Comparison of ENCODE assay signal across 1 cellular context in the genomic region with DNA sequence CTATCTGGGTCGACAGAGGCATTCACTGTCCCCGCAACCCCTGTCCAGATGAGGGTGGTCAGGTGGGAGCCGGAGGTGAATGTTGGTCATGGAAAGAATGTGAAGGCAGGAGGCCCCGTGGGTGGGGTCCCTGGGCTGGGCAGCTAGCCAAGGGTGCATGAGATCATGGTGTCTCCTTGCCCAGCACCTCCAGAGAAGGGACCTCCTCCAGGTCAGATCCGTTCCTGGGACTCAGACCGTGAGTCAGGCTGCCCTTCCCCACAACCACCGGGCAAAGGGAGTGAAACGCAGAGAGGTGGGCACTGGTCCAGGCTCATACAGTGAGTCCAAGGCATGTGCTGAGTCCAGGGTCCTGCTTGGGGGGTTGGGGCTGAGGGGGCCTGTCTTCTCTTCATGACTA.
TF ChIP-seq lines count a peak whose summit lies in the region.

No MANE protein-coding gene starts in this region.

TF ChIP-seq in A549, 52 proteins besides CTCF, POLR2A, EP300 and RAD21 (continued from another document):
- TF ChIP-seq, protein P1, sequence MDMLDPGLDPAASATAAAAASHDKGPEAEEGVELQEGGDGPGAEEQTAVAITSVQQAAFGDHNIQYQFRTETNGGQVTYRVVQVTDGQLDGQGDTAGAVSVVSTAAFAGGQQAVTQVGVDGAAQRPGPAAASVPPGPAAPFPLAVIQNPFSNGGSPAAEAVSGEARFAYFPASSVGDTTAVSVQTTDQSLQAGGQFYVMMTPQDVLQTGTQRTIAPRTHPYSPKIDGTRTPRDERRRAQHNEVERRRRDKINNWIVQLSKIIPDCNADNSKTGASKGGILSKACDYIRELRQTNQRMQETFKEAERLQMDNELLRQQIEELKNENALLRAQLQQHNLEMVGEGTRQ (IDR thresholded peaks at IDR 0.05), result 0 out of 2 replicates have a peak, but pooled peaks have one; percentile 25
- TF ChIP-seq, protein P2, sequence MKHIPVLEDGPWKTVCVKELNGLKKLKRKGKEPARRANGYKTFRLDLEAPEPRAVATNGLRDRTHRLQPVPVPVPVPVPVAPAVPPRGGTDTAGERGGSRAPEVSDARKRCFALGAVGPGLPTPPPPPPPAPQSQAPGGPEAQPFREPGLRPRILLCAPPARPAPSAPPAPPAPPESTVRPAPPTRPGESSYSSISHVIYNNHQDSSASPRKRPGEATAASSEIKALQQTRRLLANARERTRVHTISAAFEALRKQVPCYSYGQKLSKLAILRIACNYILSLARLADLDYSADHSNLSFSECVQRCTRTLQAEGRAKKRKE (CRISPR knock-in tag; IDR thresholded peaks at IDR 0.05; ENCODE audit: low read depth), result no peak
- TF ChIP-seq ZFP36 (IDR thresholded peaks at IDR 0.05; ENCODE audit: borderline replicate concordance, partially characterized antibody), result no peak
- no peak for TF ChIP-seq CHD4 (IDR thresholded peaks at IDR 0.05; ENCODE audit: borderline replicate concordance)
- TF ChIP-seq, protein P3, sequence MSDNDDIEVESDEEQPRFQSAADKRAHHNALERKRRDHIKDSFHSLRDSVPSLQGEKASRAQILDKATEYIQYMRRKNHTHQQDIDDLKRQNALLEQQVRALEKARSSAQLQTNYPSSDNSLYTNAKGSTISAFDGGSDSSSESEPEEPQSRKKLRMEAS (IDR thresholded peaks at IDR 0.05), result no peak
- TF ChIP-seq, protein P4, sequence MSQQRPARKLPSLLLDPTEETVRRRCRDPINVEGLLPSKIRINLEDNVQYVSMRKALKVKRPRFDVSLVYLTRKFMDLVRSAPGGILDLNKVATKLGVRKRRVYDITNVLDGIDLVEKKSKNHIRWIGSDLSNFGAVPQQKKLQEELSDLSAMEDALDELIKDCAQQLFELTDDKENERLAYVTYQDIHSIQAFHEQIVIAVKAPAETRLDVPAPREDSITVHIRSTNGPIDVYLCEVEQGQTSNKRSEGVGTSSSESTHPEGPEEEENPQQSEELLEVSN (IDR thresholded peaks at IDR 0.05; ENCODE audit: borderline replicate concordance, low read depth), result no peak
- no peak for TF ChIP-seq RCOR1 (IDR thresholded peaks at IDR 0.05; ENCODE audit: low read depth, low read length)
- TF ChIP-seq HDAC2 (IDR thresholded peaks at IDR 0.05), result no peak
- no peak for TF ChIP-seq ZNF302 (CRISPR knock-in tag; IDR thresholded peaks at IDR 0.05)
- no peak for TF ChIP-seq HEYL (CRISPR knock-in tag; IDR thresholded peaks at IDR 0.05)
- TF ChIP-seq SMC3 (IDR thresholded peaks at IDR 0.05), result no peak
